Comparison of ENCODE assay signal across 1 cellular context in genomic region chr10:125822878-125823662, GRCh38.
TF ChIP-seq lines count a peak whose summit lies in the region.

Gene BCCIP, plus strand, starts transcription at chr10:125823546. Its CDS starts 12 bp downstream, at chr10:125823558.
Gene UROS, minus strand, starts transcription at chr10:125823258. Its CDS starts 6,759 bp downstream, at chr10:125816499.

TF ChIP-seq in HepG2, 621 proteins besides CTCF, POLR2A, EP300 and RAD21 (continued from another document and continues in another):
- TF ChIP-seq, protein P1, sequence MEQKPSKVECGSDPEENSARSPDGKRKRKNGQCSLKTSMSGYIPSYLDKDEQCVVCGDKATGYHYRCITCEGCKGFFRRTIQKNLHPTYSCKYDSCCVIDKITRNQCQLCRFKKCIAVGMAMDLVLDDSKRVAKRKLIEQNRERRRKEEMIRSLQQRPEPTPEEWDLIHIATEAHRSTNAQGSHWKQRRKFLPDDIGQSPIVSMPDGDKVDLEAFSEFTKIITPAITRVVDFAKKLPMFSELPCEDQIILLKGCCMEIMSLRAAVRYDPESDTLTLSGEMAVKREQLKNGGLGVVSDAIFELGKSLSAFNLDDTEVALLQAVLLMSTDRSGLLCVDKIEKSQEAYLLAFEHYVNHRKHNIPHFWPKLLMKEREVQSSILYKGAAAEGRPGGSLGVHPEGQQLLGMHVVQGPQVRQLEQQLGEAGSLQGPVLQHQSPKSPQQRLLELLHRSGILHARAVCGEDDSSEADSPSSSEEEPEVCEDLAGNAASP (CRISPR knock-in tag; IDR thresholded peaks at IDR 0.05; ENCODE audit: borderline replicate concordance) = peak; percentile 31; the same call in 1 of the 2 replicates
- TF ChIP-seq RARG (CRISPR knock-in tag; IDR thresholded peaks at IDR 0.05; ENCODE audit: low read depth) (no peak), POLR2G (IDR thresholded peaks at IDR 0.05; ENCODE audit: low read depth, low read length) (peak; percentile 93), ZNF607 (CRISPR knock-in tag; IDR thresholded peaks at IDR 0.05; ENCODE audit: borderline replicate concordance) (0 out of 2 replicates have a peak, but pooled peaks have one; percentile 41), SMAD3 (CRISPR knock-in tag; IDR thresholded peaks at IDR 0.05) (peak; percentile 87; the same call in 1 of the 2 replicates), ZNF446 (CRISPR knock-in tag; IDR thresholded peaks at IDR 0.05) (0 out of 2 replicates have a peak, but pooled peaks have one; percentile 38), HCFC1 (IDR thresholded peaks at IDR 0.05; ENCODE audit: low read depth, low read length) (no peak), AHR (CRISPR knock-in tag; IDR thresholded peaks at IDR 0.05) (peak; percentile 20; the same call in 1 of the 2 replicates), RELA (CRISPR knock-in tag; IDR thresholded peaks at IDR 0.05) (0 out of 2 replicates have a peak, but pooled peaks have one; percentile 38), MYC (CRISPR knock-in tag; IDR thresholded peaks at IDR 0.05; ENCODE audit: borderline replicate concordance) (peak; percentile 87), MTF1 (CRISPR knock-in tag; IDR thresholded peaks at IDR 0.05) (no peak), ZNF501 (CRISPR knock-in tag; IDR thresholded peaks at IDR 0.05) (peak; percentile 81), U2AF1 (optimal IDR thresholded peaks at IDR 0.05; ENCODE audit: low read depth, low read length) (no peak), EED (CRISPR knock-in tag; IDR thresholded peaks at IDR 0.05) (no peak; the same call in 1 of the 2 replicates), SALL1 (CRISPR knock-in tag; IDR thresholded peaks at IDR 0.05) (peak; percentile 72), FOXP1 (IDR thresholded peaks at IDR 0.05) (no peak), FOXP1 (CRISPR knock-in tag; IDR thresholded peaks at IDR 0.05) (no peak), ZNF564 (CRISPR knock-in tag; IDR thresholded peaks at IDR 0.05) (0 out of 2 replicates have a peak, but pooled peaks have one; percentile 70), ZNF274 (CRISPR knock-in tag; IDR thresholded peaks at IDR 0.05) (peak; percentile 80; the same call in 1 of the 2 replicates), KMT2A (CRISPR knock-in tag; IDR thresholded peaks at IDR 0.05) (peak; percentile 54), MIXL1 (CRISPR knock-in tag; IDR thresholded peaks at IDR 0.05) (0 out of 2 replicates have a peak, but pooled peaks have one; percentile 16), BHLHE40 (IDR thresholded peaks at IDR 0.05; ENCODE audit: low read length) (peak; percentile 98), NFIB (CRISPR knock-in tag; IDR thresholded peaks at IDR 0.05; ENCODE audit: borderline replicate concordance) (no peak), ZFYVE20 (CRISPR knock-in tag; IDR thresholded peaks at IDR 0.05; ENCODE audit: borderline replicate concordance, low read depth) (0 out of 2 replicates have a peak, but pooled peaks have one; percentile 30), THAP7 (CRISPR knock-in tag; IDR thresholded peaks at IDR 0.05) (no peak), TEAD2 (CRISPR knock-in tag; IDR thresholded peaks at IDR 0.05) (no peak), CAMTA2 (CRISPR knock-in tag; IDR thresholded peaks at IDR 0.05; ENCODE audit: borderline replicate concordance) (no peak), GABPB1 (CRISPR knock-in tag; IDR thresholded peaks at IDR 0.05) (peak; percentile 86), ZNF7 (CRISPR knock-in tag; IDR thresholded peaks at IDR 0.05) (no peak), XRCC5 (optimal IDR thresholded peaks at IDR 0.05; ENCODE audit: low read length) (peak; percentile 29), DMAP1 (CRISPR knock-in tag; IDR thresholded peaks at IDR 0.05) (peak; percentile 83), CBX1 (IDR thresholded peaks at IDR 0.05; ENCODE audit: low read depth) (peak; percentile 41), ZBTB49 (CRISPR knock-in tag; IDR thresholded peaks at IDR 0.05; ENCODE audit: borderline replicate concordance) (no peak), SOX6 (IDR thresholded peaks at IDR 0.05) (no peak), SOX6 (CRISPR knock-in tag; IDR thresholded peaks at IDR 0.05) (peak; percentile 44), TEAD3 (CRISPR knock-in tag; optimal IDR thresholded peaks at IDR 0.05; ENCODE audit: borderline replicate concordance) (peak; percentile 39), NR2F2 (IDR thresholded peaks at IDR 0.05; ENCODE audit: borderline replicate concordance, low read depth) (0 out of 2 replicates have a peak, but pooled peaks have one; percentile 16), ZSCAN31 (CRISPR knock-in tag; IDR thresholded peaks at IDR 0.05; ENCODE audit: low read depth) (peak; percentile 19; the same call in 1 of the 2 replicates), ZNF256 (CRISPR knock-in tag; conservative IDR thresholded peaks at IDR 0.05) (0 out of 2 replicates have a peak, but pooled peaks have one; percentile 44), ZSCAN22 (CRISPR knock-in tag; IDR thresholded peaks at IDR 0.05) (no peak), ZNF205 (CRISPR knock-in tag; IDR thresholded peaks at IDR 0.05) (0 out of 2 replicates have a peak, but pooled peaks have one; percentile 20), ARNT2 (CRISPR knock-in tag; IDR thresholded peaks at IDR 0.05; ENCODE audit: low read depth) (0 out of 2 replicates have a peak, but pooled peaks have one; percentile 38), FOXC1 (CRISPR knock-in tag; IDR thresholded peaks at IDR 0.05; ENCODE audit: borderline replicate concordance) (peak; percentile 91; the same call in 1 of the 2 replicates), ZNF207 (IDR thresholded peaks at IDR 0.05; ENCODE audit: borderline replicate concordance) (no peak), ATF7 (IDR thresholded peaks at IDR 0.05) (peak; percentile 95), ATF7 (CRISPR knock-in tag; IDR thresholded peaks at IDR 0.05) (no peak), RARA (CRISPR knock-in tag; IDR thresholded peaks at IDR 0.05) (peak; percentile 64), MXD4 (CRISPR knock-in tag; IDR thresholded peaks at IDR 0.05) (peak; percentile 75; the same call in 1 of the 2 replicates), NR2F6 (IDR thresholded peaks at IDR 0.05) (peak; percentile 83), NR2F6 (CRISPR knock-in tag; IDR thresholded peaks at IDR 0.05) (peak; percentile 71), GATAD1 (CRISPR knock-in tag; IDR thresholded peaks at IDR 0.05) (peak; percentile 89)
- TF ChIP-seq, protein P2, sequence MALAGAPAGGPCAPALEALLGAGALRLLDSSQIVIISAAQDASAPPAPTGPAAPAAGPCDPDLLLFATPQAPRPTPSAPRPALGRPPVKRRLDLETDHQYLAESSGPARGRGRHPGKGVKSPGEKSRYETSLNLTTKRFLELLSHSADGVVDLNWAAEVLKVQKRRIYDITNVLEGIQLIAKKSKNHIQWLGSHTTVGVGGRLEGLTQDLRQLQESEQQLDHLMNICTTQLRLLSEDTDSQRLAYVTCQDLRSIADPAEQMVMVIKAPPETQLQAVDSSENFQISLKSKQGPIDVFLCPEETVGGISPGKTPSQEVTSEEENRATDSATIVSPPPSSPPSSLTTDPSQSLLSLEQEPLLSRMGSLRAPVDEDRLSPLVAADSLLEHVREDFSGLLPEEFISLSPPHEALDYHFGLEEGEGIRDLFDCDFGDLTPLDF (CRISPR knock-in tag; IDR thresholded peaks at IDR 0.05) = 0 out of 2 replicates have a peak, but pooled peaks have one; percentile 12
- TF ChIP-seq, protein P3, sequence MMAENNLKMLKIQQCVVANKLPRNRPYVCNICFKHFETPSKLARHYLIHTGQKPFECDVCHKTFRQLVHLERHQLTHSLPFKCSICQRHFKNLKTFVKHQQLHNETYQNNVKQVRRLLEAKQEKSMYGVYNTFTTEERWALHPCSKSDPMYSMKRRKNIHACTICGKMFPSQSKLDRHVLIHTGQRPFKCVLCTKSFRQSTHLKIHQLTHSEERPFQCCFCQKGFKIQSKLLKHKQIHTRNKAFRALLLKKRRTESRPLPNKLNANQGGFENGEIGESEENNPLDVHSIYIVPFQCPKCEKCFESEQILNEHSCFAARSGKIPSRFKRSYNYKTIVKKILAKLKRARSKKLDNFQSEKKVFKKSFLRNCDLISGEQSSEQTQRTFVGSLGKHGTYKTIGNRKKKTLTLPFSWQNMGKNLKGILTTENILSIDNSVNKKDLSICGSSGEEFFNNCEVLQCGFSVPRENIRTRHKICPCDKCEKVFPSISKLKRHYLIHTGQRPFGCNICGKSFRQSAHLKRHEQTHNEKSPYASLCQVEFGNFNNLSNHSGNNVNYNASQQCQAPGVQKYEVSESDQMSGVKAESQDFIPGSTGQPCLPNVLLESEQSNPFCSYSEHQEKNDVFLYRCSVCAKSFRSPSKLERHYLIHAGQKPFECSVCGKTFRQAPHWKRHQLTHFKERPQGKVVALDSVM (CRISPR knock-in tag; IDR thresholded peaks at IDR 0.05) = 0 out of 2 replicates have a peak, but pooled peaks have one; percentile 34
- TF ChIP-seq, protein P4, sequence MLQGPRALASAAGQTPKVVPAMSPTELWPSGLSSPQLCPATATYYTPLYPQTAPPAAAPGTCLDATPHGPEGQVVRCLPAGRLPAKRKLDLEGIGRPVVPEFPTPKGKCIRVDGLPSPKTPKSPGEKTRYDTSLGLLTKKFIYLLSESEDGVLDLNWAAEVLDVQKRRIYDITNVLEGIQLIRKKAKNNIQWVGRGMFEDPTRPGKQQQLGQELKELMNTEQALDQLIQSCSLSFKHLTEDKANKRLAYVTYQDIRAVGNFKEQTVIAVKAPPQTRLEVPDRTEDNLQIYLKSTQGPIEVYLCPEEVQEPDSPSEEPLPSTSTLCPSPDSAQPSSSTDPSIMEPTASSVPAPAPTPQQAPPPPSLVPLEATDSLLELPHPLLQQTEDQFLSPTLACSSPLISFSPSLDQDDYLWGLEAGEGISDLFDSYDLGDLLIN (CRISPR knock-in tag; IDR thresholded peaks at IDR 0.05; ENCODE audit: borderline replicate concordance) = peak; percentile 20; the same call in 1 of the 2 replicates
- TF ChIP-seq, protein P5, sequence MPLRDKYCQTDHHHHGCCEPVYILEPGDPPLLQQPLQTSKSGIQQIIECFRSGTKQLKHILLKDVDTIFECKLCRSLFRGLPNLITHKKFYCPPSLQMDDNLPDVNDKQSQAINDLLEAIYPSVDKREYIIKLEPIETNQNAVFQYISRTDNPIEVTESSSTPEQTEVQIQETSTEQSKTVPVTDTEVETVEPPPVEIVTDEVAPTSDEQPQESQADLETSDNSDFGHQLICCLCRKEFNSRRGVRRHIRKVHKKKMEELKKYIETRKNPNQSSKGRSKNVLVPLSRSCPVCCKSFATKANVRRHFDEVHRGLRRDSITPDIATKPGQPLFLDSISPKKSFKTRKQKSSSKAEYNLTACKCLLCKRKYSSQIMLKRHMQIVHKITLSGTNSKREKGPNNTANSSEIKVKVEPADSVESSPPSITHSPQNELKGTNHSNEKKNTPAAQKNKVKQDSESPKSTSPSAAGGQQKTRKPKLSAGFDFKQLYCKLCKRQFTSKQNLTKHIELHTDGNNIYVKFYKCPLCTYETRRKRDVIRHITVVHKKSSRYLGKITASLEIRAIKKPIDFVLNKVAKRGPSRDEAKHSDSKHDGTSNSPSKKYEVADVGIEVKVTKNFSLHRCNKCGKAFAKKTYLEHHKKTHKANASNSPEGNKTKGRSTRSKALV (CRISPR knock-in tag; IDR thresholded peaks at IDR 0.05) = peak; percentile 66; the same call in 1 of the 2 replicates
- TF ChIP-seq, protein P6, sequence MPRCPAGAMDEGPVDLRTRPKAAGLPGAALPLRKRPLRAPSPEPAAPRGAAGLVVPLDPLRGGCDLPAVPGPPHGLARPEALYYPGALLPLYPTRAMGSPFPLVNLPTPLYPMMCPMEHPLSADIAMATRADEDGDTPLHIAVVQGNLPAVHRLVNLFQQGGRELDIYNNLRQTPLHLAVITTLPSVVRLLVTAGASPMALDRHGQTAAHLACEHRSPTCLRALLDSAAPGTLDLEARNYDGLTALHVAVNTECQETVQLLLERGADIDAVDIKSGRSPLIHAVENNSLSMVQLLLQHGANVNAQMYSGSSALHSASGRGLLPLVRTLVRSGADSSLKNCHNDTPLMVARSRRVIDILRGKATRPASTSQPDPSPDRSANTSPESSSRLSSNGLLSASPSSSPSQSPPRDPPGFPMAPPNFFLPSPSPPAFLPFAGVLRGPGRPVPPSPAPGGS (CRISPR knock-in tag; IDR thresholded peaks at IDR 0.05) = 0 out of 2 replicates have a peak, but pooled peaks have one; percentile 36
- TF ChIP-seq, protein P7, sequence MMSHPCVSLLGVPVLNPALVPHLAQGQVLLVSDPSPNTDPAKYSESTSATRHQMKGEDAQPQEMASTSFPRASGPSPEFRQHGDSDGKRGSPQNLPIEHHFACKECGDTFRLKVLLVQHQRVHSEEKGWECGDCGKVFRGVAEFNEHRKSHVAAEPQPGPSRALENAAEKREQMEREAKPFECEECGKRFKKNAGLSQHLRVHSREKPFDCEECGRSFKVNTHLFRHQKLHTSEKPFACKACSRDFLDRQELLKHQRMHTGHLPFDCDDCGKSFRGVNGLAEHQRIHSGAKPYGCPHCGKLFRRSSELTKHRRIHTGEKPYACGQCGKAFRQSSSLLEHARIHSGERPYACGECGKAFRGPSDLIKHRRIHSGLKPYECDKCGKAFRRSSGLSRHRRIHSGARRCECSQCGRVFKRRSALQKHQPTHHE (CRISPR knock-in tag; IDR thresholded peaks at IDR 0.05; ENCODE audit: borderline replicate concordance) = peak; percentile 61; the same call in 1 of the 2 replicates
